In the genomic region with DNA sequence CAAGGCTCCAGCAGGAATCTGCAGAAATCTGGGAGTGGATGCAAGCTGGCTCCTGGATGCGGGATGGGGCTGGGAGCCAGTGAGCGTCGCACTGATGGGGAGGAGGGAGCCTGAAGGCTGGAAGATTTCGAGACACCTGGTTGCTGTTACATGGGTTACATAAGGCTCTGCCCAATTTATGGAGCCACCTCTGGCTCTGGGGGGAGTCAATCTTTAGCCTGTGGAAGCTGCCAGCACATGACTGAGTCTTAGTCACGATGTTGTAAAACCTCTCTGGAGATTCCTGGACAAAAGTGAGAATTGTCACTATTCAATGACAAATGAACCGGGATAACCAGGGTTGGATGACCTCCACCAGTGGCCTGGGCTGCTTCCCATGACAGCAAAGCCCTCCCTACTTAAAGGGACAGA, we compare ENCODE assay signal across 1 cellular context.
TF ChIP-seq lines count a peak whose summit lies in the region.

No MANE protein-coding gene starts in this region.

TF ChIP-seq in H1, 55 proteins besides CTCF, POLR2A, EP300 and RAD21:
- TF ChIP-seq RFX5 (IDR thresholded peaks at IDR 0.05; ENCODE audit: borderline replicate concordance, low read depth, low read length): no peak
TF ChIP-seq in H1: peak in this region for 0.
